ENCODE assay signal across 6 cellular contexts in the genomic region with DNA sequence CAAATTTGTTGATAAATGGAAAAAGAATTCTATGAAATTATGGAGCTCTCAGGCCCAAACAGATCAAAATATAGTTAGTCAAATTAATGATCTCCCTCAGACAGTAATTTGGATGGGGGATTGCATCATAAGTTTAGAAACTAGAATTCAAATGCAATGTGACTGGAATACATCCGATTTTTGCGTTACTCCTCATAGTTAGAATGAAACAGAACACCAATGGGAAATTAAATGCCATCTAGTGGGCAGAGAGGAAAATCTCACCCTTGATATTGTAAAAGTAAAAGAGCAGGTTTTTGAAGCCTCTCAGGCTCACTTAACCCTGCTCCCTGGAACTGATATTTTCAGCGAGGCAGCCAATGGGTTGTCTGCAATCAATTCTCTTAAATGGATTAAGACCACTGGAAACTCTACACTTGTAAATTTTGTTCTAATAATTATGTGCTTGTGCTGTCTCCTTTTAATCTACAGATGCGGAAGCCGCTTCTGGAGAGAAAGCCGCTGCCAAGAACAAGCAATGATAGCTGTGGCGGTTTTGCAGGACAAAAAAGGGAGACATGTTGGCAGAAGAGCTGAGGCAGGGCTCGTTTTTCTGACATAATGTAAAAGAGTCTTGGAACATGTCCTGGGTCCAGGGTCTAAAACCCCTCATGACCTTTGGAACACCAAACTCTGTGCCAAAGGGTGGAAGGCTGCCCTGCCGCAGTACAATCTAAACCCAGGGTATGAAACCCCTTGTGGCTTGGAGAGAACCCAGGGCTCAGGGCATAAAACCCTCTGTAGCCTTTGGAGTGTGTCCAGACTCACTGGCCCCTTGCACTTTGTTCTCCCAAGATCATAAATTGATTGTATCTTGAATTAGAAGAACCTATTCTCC. TPM values are rescaled to one million over a fixed set of nuclear protein-coding genes. Genes with fewer than 3 reads are reported as not detected.
DNase-seq lines count a peak whose midpoint lies in the region; ATAC-seq and TF ChIP-seq lines count a peak whose summit lies in the region.

No MANE protein-coding gene starts in this region.

- no peak for ATAC-seq in GM19328 (IDR thresholded peaks at IDR 0.05; ENCODE audit: unreplicated experiment)

- DNase-seq in AG09319 (ENCODE audit: extremely low read depth, low read depth) (no peak), dedifferentiated amniotic fluid mesenchymal stem cell (ENCODE audit: extremely low spot score) (peak; percentile 83), smooth muscle cell (lab: John Stamatoyannopoulos, UW; ENCODE audit: unreplicated experiment) (no peak)
- DNase-seq in Jurkat, Clone E6-1 (ENCODE audit: low read depth, low spot score) = peak; percentile 36
- DNase-seq in stimulated activated CD4-positive, alpha-beta T cell treated with anti-CD3 and anti-CD28 coated beads, Interleukin-2, amount 100 ng/mL, for 48 hours = no peak

- H3K27ac ChIP-seq in smooth muscle cell (ENCODE audit: low read depth) = no peak overlapping the region

- no peak overlapping the region for H2AFZ ChIP-seq in smooth muscle cell (ENCODE audit: low read depth)

- H3K79me2 ChIP-seq in smooth muscle cell (ENCODE audit: low read depth) = peaks cover 3% of the 10 kb centered on the region

- no peaks in the 10 kb centered on the region for H3K36me3 ChIP-seq in smooth muscle cell (ENCODE audit: low read depth)

- peaks cover 4% of the 10 kb centered on the region for H4K20me1 ChIP-seq in smooth muscle cell (ENCODE audit: low read depth)

- no peaks in the 10 kb centered on the region for H3K27me3 ChIP-seq in smooth muscle cell (ENCODE audit: low read depth)

- TF ChIP-seq CTCF in AG09319 (IDR thresholded peaks at IDR 0.05; ENCODE audit: low read depth, low read length) = peak; percentile 50
- peak; percentile 48 for TF ChIP-seq CTCF in smooth muscle cell (IDR thresholded peaks at IDR 0.05; ENCODE audit: borderline replicate concordance, insufficient read depth, poor library complexity, severe bottlenecking)

- no peaks in the 10 kb centered on the region for H3F3A ChIP-seq in smooth muscle cell (ENCODE audit: low read depth)

- WGBS in smooth muscle cell (ENCODE audit: low lambda C conversion rate) = 72% methylated on average over 9 of the region's 9 CpGs

- no peak overlapping the region for H3K9ac ChIP-seq in smooth muscle cell (ENCODE audit: low read depth)

- H3K4me2 ChIP-seq in smooth muscle cell = no peak overlapping the region

- no peaks in the 10 kb centered on the region for H3K4me1 ChIP-seq in smooth muscle cell (ENCODE audit: low read depth)

- no peak overlapping the region for H3K4me3 ChIP-seq in Jurkat, Clone E6-1 (ENCODE audit: low read length)
- H3K4me3 ChIP-seq in smooth muscle cell = no peak overlapping the region

- H3K9me3 ChIP-seq in smooth muscle cell (replicated peaks; ENCODE audit: low read depth) = no peaks in the 10 kb centered on the region

RNA-seq across cellular contexts. Expression of a gene that starts 12.9 kb away (rescaled TPM):
- polyA plus RNA-seq in Jurkat, Clone E6-1 (2012; ENCODE audit: insufficient read depth, insufficient read length) = 4.9 TPM
- total RNA-seq in smooth muscle cell = 9.8 and 12.0 TPM in 2 replicates
- 2.6 and 5.1 TPM in 2 replicates for polyA plus RNA-seq in smooth muscle cell

RNA-seq across cellular contexts. Expression of a gene that starts 14.7 kb away (rescaled TPM):
- polyA plus RNA-seq in Jurkat, Clone E6-1 (2012; ENCODE audit: insufficient read depth, insufficient read length) = 8.7 TPM
- total RNA-seq in smooth muscle cell = 9.6 and 16.7 TPM in 2 replicates
- polyA plus RNA-seq in smooth muscle cell = 9.7 and 13.5 TPM in 2 replicates

RNA-seq across cellular contexts. Expression of a gene that starts 31.7 kb away (rescaled TPM):
- not detected for polyA plus RNA-seq in Jurkat, Clone E6-1 (2012; ENCODE audit: insufficient read depth, insufficient read length)
- 7.5 and 10.2 TPM in 2 replicates for total RNA-seq in smooth muscle cell
- polyA plus RNA-seq in smooth muscle cell = 1.6 and 1.8 TPM in 2 replicates

RNA-seq across cellular contexts. Expression of a gene that starts 44.0 kb away (rescaled TPM):
- 1.7 TPM for polyA plus RNA-seq in Jurkat, Clone E6-1 (2012; ENCODE audit: insufficient read depth, insufficient read length)
- 4.5 and 10.3 TPM in 2 replicates for total RNA-seq in smooth muscle cell
- 3.2 and 4.0 TPM in 2 replicates for polyA plus RNA-seq in smooth muscle cell

RNA-seq across cellular contexts. Expression of a gene that starts 53.9 kb away (rescaled TPM):
- 8.6 TPM for polyA plus RNA-seq in Jurkat, Clone E6-1 (2012; ENCODE audit: insufficient read depth, insufficient read length)
- total RNA-seq in smooth muscle cell = 13.9 and 22.8 TPM in 2 replicates
- polyA plus RNA-seq in smooth muscle cell = 3.9 and 8.5 TPM in 2 replicates

Comparison
In these comparisons a context has a peak if more than half of its experiments do, and no peak if none do; other contexts are left out.
1. DNase-seq: peak in Jurkat, Clone E6-1 (single experiment) and dedifferentiated amniotic fluid mesenchymal stem cell (single experiment); none in AG09319 (single experiment), smooth muscle cell (single experiment) and stimulated activated CD4-positive, alpha-beta T cell treated with anti-CD3 and anti-CD28 coated beads, Interleukin-2, amount 100 ng/mL, for 48 hours (0 of 2).